ENCODE assay signal across 2 cellular contexts in the genomic region with DNA sequence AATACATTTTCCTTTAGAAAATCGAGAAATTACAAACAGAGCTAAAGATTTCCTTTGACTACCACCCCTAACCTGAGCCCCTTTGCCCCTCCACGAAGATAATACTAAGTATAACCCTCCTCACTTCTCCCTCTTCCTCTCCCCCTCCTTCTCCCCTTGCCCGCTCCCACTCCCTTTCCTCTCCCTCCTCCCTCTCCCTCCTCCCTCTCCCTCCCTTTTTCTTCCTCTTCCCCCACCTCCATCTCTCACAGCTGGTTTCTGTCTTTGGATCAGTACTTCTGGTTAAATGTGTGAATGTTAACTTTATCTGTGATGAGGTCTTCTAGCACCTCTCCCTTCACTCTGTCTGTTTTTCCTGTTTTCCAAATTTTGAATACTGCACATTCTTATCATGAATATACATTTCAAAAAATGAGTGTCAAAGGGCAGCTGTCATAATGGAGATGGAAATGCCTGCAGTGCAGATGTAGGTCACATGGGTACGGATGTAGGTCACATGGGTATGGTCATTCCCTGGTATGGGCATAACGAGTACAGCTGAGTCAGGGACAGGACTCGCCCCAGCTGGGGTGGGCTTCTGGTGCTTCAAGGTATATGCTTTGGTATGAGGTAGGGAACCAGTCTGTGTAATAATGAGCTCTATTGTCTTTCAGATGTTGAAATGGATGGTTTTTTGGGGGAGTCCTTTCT.
TF ChIP-seq lines count a peak whose summit lies in the region.

No MANE protein-coding gene starts in this region.

TF ChIP-seq in GM23338, 12 proteins besides CTCF, POLR2A, EP300 and RAD21:
- TF ChIP-seq STAT1 (IDR thresholded peaks at IDR 0.05; ENCODE audit: unreplicated experiment), result no peak
- TF ChIP-seq, protein P1, sequence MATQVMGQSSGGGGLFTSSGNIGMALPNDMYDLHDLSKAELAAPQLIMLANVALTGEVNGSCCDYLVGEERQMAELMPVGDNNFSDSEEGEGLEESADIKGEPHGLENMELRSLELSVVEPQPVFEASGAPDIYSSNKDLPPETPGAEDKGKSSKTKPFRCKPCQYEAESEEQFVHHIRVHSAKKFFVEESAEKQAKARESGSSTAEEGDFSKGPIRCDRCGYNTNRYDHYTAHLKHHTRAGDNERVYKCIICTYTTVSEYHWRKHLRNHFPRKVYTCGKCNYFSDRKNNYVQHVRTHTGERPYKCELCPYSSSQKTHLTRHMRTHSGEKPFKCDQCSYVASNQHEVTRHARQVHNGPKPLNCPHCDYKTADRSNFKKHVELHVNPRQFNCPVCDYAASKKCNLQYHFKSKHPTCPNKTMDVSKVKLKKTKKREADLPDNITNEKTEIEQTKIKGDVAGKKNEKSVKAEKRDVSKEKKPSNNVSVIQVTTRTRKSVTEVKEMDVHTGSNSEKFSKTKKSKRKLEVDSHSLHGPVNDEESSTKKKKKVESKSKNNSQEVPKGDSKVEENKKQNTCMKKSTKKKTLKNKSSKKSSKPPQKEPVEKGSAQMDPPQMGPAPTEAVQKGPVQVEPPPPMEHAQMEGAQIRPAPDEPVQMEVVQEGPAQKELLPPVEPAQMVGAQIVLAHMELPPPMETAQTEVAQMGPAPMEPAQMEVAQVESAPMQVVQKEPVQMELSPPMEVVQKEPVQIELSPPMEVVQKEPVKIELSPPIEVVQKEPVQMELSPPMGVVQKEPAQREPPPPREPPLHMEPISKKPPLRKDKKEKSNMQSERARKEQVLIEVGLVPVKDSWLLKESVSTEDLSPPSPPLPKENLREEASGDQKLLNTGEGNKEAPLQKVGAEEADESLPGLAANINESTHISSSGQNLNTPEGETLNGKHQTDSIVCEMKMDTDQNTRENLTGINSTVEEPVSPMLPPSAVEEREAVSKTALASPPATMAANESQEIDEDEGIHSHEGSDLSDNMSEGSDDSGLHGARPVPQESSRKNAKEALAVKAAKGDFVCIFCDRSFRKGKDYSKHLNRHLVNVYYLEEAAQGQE (IDR thresholded peaks at IDR 0.05; ENCODE audit: unreplicated experiment), result no peak
- no peak for TF ChIP-seq NANOG (IDR thresholded peaks at IDR 0.05; ENCODE audit: borderline replicate concordance)
- no peak for TF ChIP-seq CREB1 (CRISPR knock-in tag; IDR thresholded peaks at IDR 0.05; ENCODE audit: low read depth)
- TF ChIP-seq JUNB (IDR thresholded peaks at IDR 0.05; ENCODE audit: unreplicated experiment), result no peak
- no peak for TF ChIP-seq ZNF114 (CRISPR knock-in tag; IDR thresholded peaks at IDR 0.05)
- TF ChIP-seq EZH2phosphoT487 (IDR thresholded peaks at IDR 0.05; ENCODE audit: unreplicated experiment), result no peak

TF ChIP-seq in K562, 482 proteins besides CTCF, POLR2A, EP300 and RAD21:
- TF ChIP-seq ZNF263 (CRISPR knock-in tag; IDR thresholded peaks at IDR 0.05; ENCODE audit: borderline replicate concordance) (peak; percentile 84), MIER1 (IDR thresholded peaks at IDR 0.05; ENCODE audit: low read depth) (no peak)
TF ChIP-seq in K562: peak in this region for 1.
